1 cellular context compared by ENCODE assay signal in genomic region chr6:28080631-28081485, GRCh38.
TF ChIP-seq lines count a peak whose summit lies in the region.

No MANE protein-coding gene starts in this region.

TF ChIP-seq in GM12878, 131 proteins besides CTCF, POLR2A, EP300 and RAD21 (continued from another document):
- TF ChIP-seq CHD1 (IDR thresholded peaks at IDR 0.05; ENCODE audit: low read depth, low read length) (0 out of 2 replicates have a peak, but pooled peaks have one; percentile 75), ATF2 (IDR thresholded peaks at IDR 0.05; ENCODE audit: low read length) (peak; percentile 69), GATAD2B (conservative IDR thresholded peaks at IDR 0.05; ENCODE audit: low read depth) (peak; percentile 82), NR2C2 (IDR thresholded peaks at IDR 0.05; ENCODE audit: borderline replicate concordance, control insufficient read depth, insufficient read length, low read depth) (no peak), CBX3 (IDR thresholded peaks at IDR 0.05; ENCODE audit: borderline replicate concordance, low read depth) (no peak), SREBF1 (IDR thresholded peaks at IDR 0.05; ENCODE audit: low read length) (peak; percentile 69), YBX1 (IDR thresholded peaks at IDR 0.05) (no peak), SUPT20H (IDR thresholded peaks at IDR 0.05; ENCODE audit: borderline replicate concordance, control insufficient read depth, low read depth, low read length) (no peak), RB1 (IDR thresholded peaks at IDR 0.05; ENCODE audit: borderline replicate concordance) (peak; percentile 95; the same call in 1 of the 2 replicates), STAT1 (conservative IDR thresholded peaks at IDR 0.05) (0 out of 2 replicates have a peak, but pooled peaks have one; percentile 75), RELA (IDR thresholded peaks at IDR 0.05; ENCODE audit: borderline replicate concordance, partially characterized antibody) (peak; percentile 72), ZNF384 (IDR thresholded peaks at IDR 0.05; ENCODE audit: borderline replicate concordance, low read depth, low read length) (no peak), TBL1XR1 (IDR thresholded peaks at IDR 0.05; ENCODE audit: low read depth, low read length) (peak; percentile 89), MEF2A (IDR thresholded peaks at IDR 0.05; ENCODE audit: insufficient read depth, low read depth, low read length) (peak; percentile 69; the same call in 1 of the 2 replicates), RUNX3 (IDR thresholded peaks at IDR 0.05; ENCODE audit: low read length) (peak; percentile 69; the same call in 1 of the 2 replicates), HDGF (IDR thresholded peaks at IDR 0.05) (no peak), NBN (IDR thresholded peaks at IDR 0.05) (peak; percentile 100)
